Comparison of ENCODE assay signal across 15 cellular contexts in genomic region chr5:15366676-15367391, GRCh38.
DNase-seq lines count a peak whose midpoint lies in the region; ATAC-seq and TF ChIP-seq lines count a peak whose summit lies in the region.
"Had no signal": no experiment of that assay in that cellular context is flagged by ENCODE, and none has a peak within 500 bp of the region (broad histone marks: within the 10 kb centered on the region; RNA-seq: fewer than 3 reads in every experiment).

No MANE protein-coding gene starts in this region.

- peak; percentile 9 for DNase-seq in EH (ENCODE audit: low read depth)
- DNase-seq in RPMI7951 (ENCODE audit: low read depth) = peak; percentile 4
- DNase-seq in fibroblast of villous mesenchyme (ENCODE audit: low read depth) = peak; percentile 6
- DNase-seq in non-pigmented ciliary epithelial cell (ENCODE audit: low read depth) = peak; percentile 32
- no peak for DNase-seq in smooth muscle cell (lab: John Stamatoyannopoulos, UW; ENCODE audit: unreplicated experiment)
- no peak for DNase-seq in NCI-H146 (lab: John Stamatoyannopoulos, UW)
- DNase-seq: BE2C; DMS53; NCI-H1105 treated with DMSO at 0.1 percent for 48 hours; stimulated activated CD4-positive, alpha-beta T cell treated with anti-CD3 and anti-CD28 coated beads, Interleukin-2, amount 100 ng/mL, for 24 hours; stimulated activated CD8-positive, alpha-beta memory T cell treated with anti-CD3 and anti-CD28 coated beads, Interleukin-4, amount 100 ng/mL, for 48 hours; T-helper 17 cell had no signal

- no peaks in the 10 kb centered on the region for H3K9me3 ChIP-seq in smooth muscle cell (replicated peaks; ENCODE audit: low read depth)
- H3K9me3 ChIP-seq: BE2C had no signal

- no peak overlapping the region for H3K27ac ChIP-seq in smooth muscle cell (ENCODE audit: low read depth)

- H3K79me2 ChIP-seq in smooth muscle cell (ENCODE audit: low read depth) = no peaks in the 10 kb centered on the region

- H2AFZ ChIP-seq in smooth muscle cell (ENCODE audit: low read depth) = no peak overlapping the region

- TF ChIP-seq CTCF in fibroblast of villous mesenchyme (IDR thresholded peaks at IDR 0.05; ENCODE audit: insufficient read depth, low read depth, low read length) (no peak), smooth muscle cell (IDR thresholded peaks at IDR 0.05; ENCODE audit: borderline replicate concordance, insufficient read depth, poor library complexity, severe bottlenecking) (no peak)

- H3K4me1 ChIP-seq in smooth muscle cell (ENCODE audit: low read depth) = no peaks in the 10 kb centered on the region
- H3K4me1 ChIP-seq: BE2C had no signal

- H3K4me2 ChIP-seq in smooth muscle cell = no peak overlapping the region

- H3K36me3 ChIP-seq in smooth muscle cell (ENCODE audit: low read depth) = no peaks in the 10 kb centered on the region
- H3K36me3 ChIP-seq: BE2C had no signal

- H3F3A ChIP-seq in smooth muscle cell (ENCODE audit: low read depth) = no peaks in the 10 kb centered on the region

- 81% methylated on average over 6 of the region's 6 CpGs for WGBS in smooth muscle cell (ENCODE audit: low lambda C conversion rate)

- no peak overlapping the region for H3K9ac ChIP-seq in smooth muscle cell (ENCODE audit: low read depth)

- no peaks in the 10 kb centered on the region for H4K20me1 ChIP-seq in smooth muscle cell (ENCODE audit: low read depth)

- H3K27me3 ChIP-seq in smooth muscle cell (ENCODE audit: low read depth) = no peaks in the 10 kb centered on the region

- H3K4me3 ChIP-seq in fibroblast of villous mesenchyme (ENCODE audit: low read depth, low read length) = no peak overlapping the region
- no peak overlapping the region for H3K4me3 ChIP-seq in smooth muscle cell

- ATAC-seq in GM19351 (IDR thresholded peaks at IDR 0.05; ENCODE audit: unreplicated experiment) = no peak
- no peak for ATAC-seq in GM19324 (IDR thresholded peaks at IDR 0.05; ENCODE audit: low FRiP score, unreplicated experiment)
- ATAC-seq: Panc1, T-helper 17 cell had no signal

Comparison
In these comparisons a context has a peak if more than half of its experiments do, and no peak if none do; other contexts are left out.
1. DNase-seq: peak in EH (single experiment), RPMI7951 (single experiment), fibroblast of villous mesenchyme (single experiment) and non-pigmented ciliary epithelial cell (single experiment); none in smooth muscle cell (single experiment) and NCI-H146 (single experiment).